In genomic region chr3:34106879-34107278, GRCh38 we compare ENCODE assay signal across 8 cellular contexts.
DNase-seq lines count a peak whose midpoint lies in the region; ATAC-seq and TF ChIP-seq lines count a peak whose summit lies in the region.

No MANE protein-coding gene starts in this region.

- H2AFZ ChIP-seq in SU-DHL-6 (ENCODE audit: low read depth, low read length, severe bottlenecking), result peak overlapping the region; percentile 32

- H3K36me3 ChIP-seq in SU-DHL-6 (ENCODE audit: low read length), result no peaks in the 10 kb centered on the region

- no peaks in the 10 kb centered on the region for H3K9me3 ChIP-seq in SU-DHL-6 (ENCODE audit: insufficient read depth, low read length)

- no peak overlapping the region for H3K4me3 ChIP-seq in SU-DHL-6 (ENCODE audit: insufficient read depth, low read length, poor library complexity, severe bottlenecking)

- peak; percentile 65 for TF ChIP-seq CTCF in SU-DHL-6 (IDR thresholded peaks at IDR 0.05; ENCODE audit: insufficient read depth, low read length, poor library complexity, severe bottlenecking)

- peak overlapping the region; percentile 14 for H3K9ac ChIP-seq in SU-DHL-6 (ENCODE audit: low read length)

- H3K4me2 ChIP-seq in SU-DHL-6 (ENCODE audit: low read depth, low read length, poor library complexity, severe bottlenecking), result peak overlapping the region; percentile 55

- H3K9me2 ChIP-seq in SU-DHL-6 (replicated peaks; ENCODE audit: insufficient read depth, low read length), result no peaks in the 10 kb centered on the region

- no peaks in the 10 kb centered on the region for H3K27me3 ChIP-seq in SU-DHL-6 (ENCODE audit: low read length)

- peak overlapping the region; percentile 86 for H3K27ac ChIP-seq in SU-DHL-6 (ENCODE audit: low read depth, low read length)

- no peaks in the 10 kb centered on the region for H3K79me2 ChIP-seq in SU-DHL-6 (ENCODE audit: insufficient read depth, low read length)

- ATAC-seq in GM19438 (IDR thresholded peaks at IDR 0.05; ENCODE audit: low read depth, unreplicated experiment) (peak; percentile 45), HG02571 (IDR thresholded peaks at IDR 0.05; ENCODE audit: unreplicated experiment) (no peak)

- H3F3A ChIP-seq in SU-DHL-6 (ENCODE audit: insufficient read depth), result peaks cover 3% of the 10 kb centered on the region; the same call in 1 of the 2 replicates

- H4K20me1 ChIP-seq in SU-DHL-6 (ENCODE audit: low read depth, low read length), result no peaks in the 10 kb centered on the region

- DNase-seq in EH (ENCODE audit: low read depth) (peak; percentile 28), HT-29 (ENCODE audit: low spot score) (peak; percentile 27), kidney glomerular epithelial cell (lab: John Stamatoyannopoulos, UW) (peak; percentile 67), NCI-H1694 (lab: John Stamatoyannopoulos, UW) (no peak)
- DNase-seq in NK-92 treated with Interleukin-12 subunit alpha and Interleukin-12 subunit beta, amount 100 ng/mL, for 24 hours (lab: John Stamatoyannopoulos, UW), result no peak

Comparison
In these comparisons a context has a peak if more than half of its experiments do, and no peak if none do; other contexts are left out.
1. DNase-seq: peak in EH (single experiment), HT-29 (single experiment) and kidney glomerular epithelial cell (single experiment); none in NCI-H1694 (single experiment) and NK-92 treated with Interleukin-12 subunit alpha and Interleukin-12 subunit beta, amount 100 ng/mL, for 24 hours (single experiment).